ENCODE assay signal across 9 cellular contexts in the genomic region with DNA sequence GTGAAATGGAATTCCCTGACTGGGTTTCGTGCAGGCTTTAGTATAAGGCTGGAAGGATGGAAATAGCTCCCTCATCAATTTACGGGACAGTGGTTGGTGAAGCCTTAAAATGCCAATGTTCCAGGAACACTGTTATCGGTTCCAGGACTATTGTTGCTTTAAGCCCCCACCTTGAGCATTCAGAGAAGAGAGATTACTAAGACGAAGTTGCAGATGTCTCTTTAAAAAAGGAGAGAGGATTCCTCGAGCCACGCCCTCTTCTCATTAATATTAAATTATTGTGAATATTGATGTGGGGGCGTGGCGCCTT. TPM values are rescaled to one million over a fixed set of nuclear protein-coding genes. Genes with fewer than 3 reads are reported as not detected.
A peak's percentile ranks its signal among the peaks of the same experiment; 100 is the strongest.
DNase-seq lines count a peak whose midpoint lies in the region; ATAC-seq, FAIRE-seq and TF ChIP-seq lines count a peak whose summit lies in the region.
"Had no signal": no experiment of that assay in that cellular context is flagged by ENCODE, and none has a peak within 500 bp of the region (broad histone marks: within the 10 kb centered on the region; RNA-seq: fewer than 3 reads in every experiment).

No MANE protein-coding gene starts in this region.

- intact Hi-C loops in Calu3 (cut with micrococcal nuclease; ENCODE audit: unreplicated experiment): no loop called here

- H3K4me3 Mint-ChIP-seq in Calu3 (ENCODE audit: low read depth, unreplicated experiment) (peak overlapping the region; percentile 51), endodermal cell (peak overlapping the region; percentile 71)
- no peak overlapping the region for H3K4me3 Mint-ChIP-seq in activated CD8-positive, alpha-beta memory T cell treated with anti-CD3 and anti-CD28 coated beads, Interleukin-2, amount 10 ng/mL, durations not matched to agents 7 days and 5 days

- H3K4me2 ChIP-seq in osteoblast (ENCODE audit: insufficient read depth, low read length): peak overlapping the region; percentile 67

- H3K9ac ChIP-seq in endodermal cell (ENCODE audit: extremely low read depth, low read length, poor library complexity, severe bottlenecking): no peak overlapping the region

- peaks cover 35% of the 10 kb centered on the region for H3K4me1 ChIP-seq in endodermal cell (ENCODE audit: control insufficient read depth, insufficient read depth, low read length)
- H3K4me1 ChIP-seq in osteoblast (ENCODE audit: insufficient read depth, low read length): peaks cover 53% of the 10 kb centered on the region

- H3K27ac ChIP-seq in endodermal cell (ENCODE audit: low read depth, low read length) (no peak overlapping the region), osteoblast (ENCODE audit: low read depth, low read length) (peak overlapping the region; percentile 44)

- WGBS in endodermal cell (ENCODE audit: insufficient coverage in 1 of 2, insufficient read length in 1 of 2), 2 experiments: 30 to 38% methylated on average over 5 to 6 of the region's 8 CpGs

- no peaks in the 10 kb centered on the region for H3K36me3 Mint-ChIP-seq in Calu3 (ENCODE audit: insufficient read depth, unreplicated experiment)
- H3K36me3 Mint-ChIP-seq in endodermal cell (ENCODE audit: low read depth): no peaks in the 10 kb centered on the region
- no peaks in the 10 kb centered on the region for H3K36me3 Mint-ChIP-seq in activated CD8-positive, alpha-beta memory T cell treated with anti-CD3 and anti-CD28 coated beads, Interleukin-2, amount 10 ng/mL, durations not matched to agents 7 days and 5 days

- H3K9me3 Mint-ChIP-seq in Calu3 (ENCODE audit: low read depth, unreplicated experiment): no peaks in the 10 kb centered on the region
- H3K9me3 Mint-ChIP-seq in endodermal cell: no peaks in the 10 kb centered on the region
- H3K9me3 Mint-ChIP-seq in activated CD8-positive, alpha-beta memory T cell treated with anti-CD3 and anti-CD28 coated beads, Interleukin-2, amount 10 ng/mL, durations not matched to agents 7 days and 5 days (ENCODE audit: low read depth): no peaks in the 10 kb centered on the region
- H3K9me3 Mint-ChIP-seq: IgD-negative memory B cell had no signal

- FAIRE-seq in RCC 7860 (lab: Jason Lieb, UNC): no peak

- CTCF ChIA-PET in Calu3 (lab: Charles Lee): interaction anchor here (0.6 kb wide), 1 partner anchor 8 kb away, joined by 4 read pairs; no protein-coding TSS in a partner anchor
- CTCF ChIA-PET in activated CD8-positive, alpha-beta memory T cell treated with anti-CD3 and anti-CD28 coated beads, Interleukin-2, amount 10 ng/mL, durations not matched to agents 7 days and 5 days (lab: Charles Lee): interaction anchor here (0.9 to 2.9 kb wide), 3 partner anchors 31 to 405 kb away, joined by 3 to 18 read pairs (median 3); no protein-coding TSS in a partner anchor

- TF ChIP-seq CTCF in Calu3 (IDR thresholded peaks at IDR 0.05; ENCODE audit: unreplicated experiment) (no peak), endodermal cell (conservative IDR thresholded peaks at IDR 0.05) (no peak), osteoblast (IDR thresholded peaks at IDR 0.05; ENCODE audit: extremely low read depth, low read depth, low read length) (no peak)

- H3K27me3 Mint-ChIP-seq in Calu3 (ENCODE audit: unreplicated experiment) (peaks cover 75% of the 10 kb centered on the region), endodermal cell (ENCODE audit: insufficient read depth) (peaks cover 6% of the 10 kb centered on the region)
- H3K27me3 Mint-ChIP-seq in activated CD8-positive, alpha-beta memory T cell treated with anti-CD3 and anti-CD28 coated beads, Interleukin-2, amount 10 ng/mL, durations not matched to agents 7 days and 5 days: peaks cover 59% of the 10 kb centered on the region

- no peak overlapping the region for H2AFZ ChIP-seq in osteoblast (ENCODE audit: low read length)

- ATAC-seq in activated CD8-positive, alpha-beta memory T cell treated with anti-CD3 and anti-CD28 coated beads, Interleukin-2, amount 10 ng/mL, durations not matched to agents 7 days and 5 days: no peak

- H3K36me3 ChIP-seq in endodermal cell (ENCODE audit: control insufficient read depth, insufficient read depth, low read length) (no peaks in the 10 kb centered on the region), osteoblast (ENCODE audit: insufficient read depth, low read length) (no peaks in the 10 kb centered on the region)

- H3K79me2 ChIP-seq in osteoblast (ENCODE audit: insufficient read depth, low read length): peaks cover 45% of the 10 kb centered on the region

- DNase-seq in Calu3: peak; percentile 50
- peak; percentile 51 for DNase-seq in NCI-H146 (lab: John Stamatoyannopoulos, UW)
- no peak for DNase-seq in endodermal cell
- DNase-seq in osteoblast (ENCODE audit: insufficient read length, low spot score, missing footprints): peak; percentile 94
- DNase-seq in RCC 7860 (ENCODE audit: low spot score): no peak
- DNase-seq in T-helper 1 cell: no peak
- no peak for DNase-seq in middle frontal gyrus (ENCODE audit: extremely low spot score, low spot score)
- no peak for DNase-seq in activated CD8-positive, alpha-beta memory T cell treated with anti-CD3 and anti-CD28 coated beads, Interleukin-2, amount 10 ng/mL, durations not matched to agents 7 days and 5 days

- H4K20me1 ChIP-seq in osteoblast (ENCODE audit: insufficient read depth, low read length): peaks cover 24% of the 10 kb centered on the region

- H3K4me1 Mint-ChIP-seq in Calu3 (ENCODE audit: low read depth, unreplicated experiment): peaks cover 56% of the 10 kb centered on the region
- H3K4me1 Mint-ChIP-seq in endodermal cell: peaks cover 76% of the 10 kb centered on the region
- H3K4me1 Mint-ChIP-seq in activated CD8-positive, alpha-beta memory T cell treated with anti-CD3 and anti-CD28 coated beads, Interleukin-2, amount 10 ng/mL, durations not matched to agents 7 days and 5 days: no peaks in the 10 kb centered on the region

- H3K9me3 ChIP-seq in endodermal cell (ENCODE audit: control insufficient read depth, low read length) (no peaks in the 10 kb centered on the region), osteoblast (ENCODE audit: low read depth, low read length) (no peaks in the 10 kb centered on the region)

- no TSS peak for BruUV-seq in Calu3 (replicated peaks; lab: Mats Ljungman, UMichigan)

- H3K4me3 ChIP-seq in endodermal cell (ENCODE audit: low read length): peak overlapping the region; percentile 89
- peak overlapping the region; percentile 96 for H3K4me3 ChIP-seq in osteoblast (ENCODE audit: insufficient read depth, low read length)

- peak overlapping the region; percentile 42 for H3K27ac Mint-ChIP-seq in Calu3 (ENCODE audit: unreplicated experiment)
- H3K27ac Mint-ChIP-seq in endodermal cell: no peak overlapping the region
- H3K27ac Mint-ChIP-seq in activated CD8-positive, alpha-beta memory T cell treated with anti-CD3 and anti-CD28 coated beads, Interleukin-2, amount 10 ng/mL, durations not matched to agents 7 days and 5 days: no peak overlapping the region
- H3K27ac Mint-ChIP-seq: IgD-negative memory B cell had no signal

- H3K27me3 ChIP-seq in endodermal cell (ENCODE audit: control insufficient read depth, insufficient read depth, low read length, poor library complexity, severe bottlenecking) (no peaks in the 10 kb centered on the region), osteoblast (ENCODE audit: insufficient read depth, low read length) (no peaks in the 10 kb centered on the region)

RNA-seq across cellular contexts. Expression of gene CREB3L1, which starts 0.2 kb away (rescaled TPM):
- total RNA-seq in Calu3 (2022): 0.61 TPM in 1 of 2 replicates, not detected in the other
- total RNA-seq in endodermal cell: 1 to 10 TPM; 8.8 to 9.9 TPM
- polyA plus RNA-seq in endodermal cell (2013, experiment 1 of 2): 6.6 TPM
- polyA plus RNA-seq in endodermal cell (2013, experiment 2 of 2): 7.5 TPM
- total RNA-seq in osteoblast: 30.1 and 33.3 TPM in 2 replicates
- not detected for total RNA-seq in activated CD8-positive, alpha-beta memory T cell treated with anti-CD3 and anti-CD28 coated beads, Interleukin-2, amount 10 ng/mL, durations not matched to agents 7 days and 5 days
- polyA plus RNA-seq: IgD-negative memory B cell had no signal

Comparison
In these comparisons a context has a peak if more than half of its experiments do, and no peak if none do; other contexts are left out.
1. DNase-seq: peak in Calu3 (single experiment), NCI-H146 (single experiment) and osteoblast (single experiment); none in endodermal cell (single experiment), RCC 7860 (single experiment), T-helper 1 cell (0 of 5), middle frontal gyrus (single experiment) and activated CD8-positive, alpha-beta memory T cell treated with anti-CD3 and anti-CD28 coated beads, Interleukin-2, amount 10 ng/mL, durations not matched to agents 7 days and 5 days (single experiment).